ENCODE assay signal across 11 cellular contexts in genomic region chr1:116777831-116778830, GRCh38. TPM values are rescaled to one million over a fixed set of nuclear protein-coding genes. Genes with fewer than 3 reads are reported as not detected.
DNase-seq lines count a peak whose midpoint lies in the region; ATAC-seq and TF ChIP-seq lines count a peak whose summit lies in the region.
"Had no signal": no experiment of that assay in that cellular context is flagged by ENCODE, and none has a peak within 500 bp of the region (broad histone marks: within the 10 kb centered on the region; RNA-seq: fewer than 3 reads in every experiment).

No MANE protein-coding gene starts in this region.

- H3K27me3 Mint-ChIP-seq in natural killer cell (ENCODE audit: low read depth in 2 of 2) = no peaks in the 10 kb centered on the region
- H3K27me3 Mint-ChIP-seq: stimulated activated naive B cell treated with anti-CD40 and anti-IgM and Interleukin-4, amounts not matched to agents 10 μg/mL and 1 μg/mL and 100 μg/mL, for 72 hours had no signal

- DNase-seq in GM03348 (ENCODE audit: low spot score) (peak; percentile 72), HT-29 (ENCODE audit: low spot score) (peak; percentile 5), amniotic epithelial cell (ENCODE audit: low read depth) (peak; percentile 2), natural killer cell (no peak), NCI-H128 (lab: John Stamatoyannopoulos, UW; ENCODE audit: unreplicated experiment) (no peak), cerebellar cortex (ENCODE audit: low spot score) (no peak), Karpas-422 (no peak)
- DNase-seq: activated CD8-positive, alpha-beta memory T cell treated with anti-CD3 and anti-CD28 coated beads, Interleukin-2, amount 50 U/mL, for 4 hours; stimulated activated naive B cell treated with anti-CD40 and anti-IgM and Interleukin-4, amounts not matched to agents 10 μg/mL and 1 μg/mL and 100 μg/mL, for 72 hours had no signal

- no peak overlapping the region for H3K9ac ChIP-seq in Karpas-422 (ENCODE audit: low read length)

- intact Hi-C loops in natural killer cell (cut with micrococcal nuclease) = no loop called here

- H3K36me3 Mint-ChIP-seq in natural killer cell = peaks cover 31% of the 10 kb centered on the region
- H3K36me3 Mint-ChIP-seq: stimulated activated naive B cell treated with anti-CD40 and anti-IgM and Interleukin-4, amounts not matched to agents 10 μg/mL and 1 μg/mL and 100 μg/mL, for 72 hours had no signal

- no peak overlapping the region for H2AFZ ChIP-seq in Karpas-422 (ENCODE audit: low read length)

- H3K4me1 Mint-ChIP-seq in natural killer cell = peaks cover 27 to 37% of the 10 kb centered on the region in 2 donors

- H3K9me3 ChIP-seq in Karpas-422 (ENCODE audit: low read length) = no peaks in the 10 kb centered on the region

- no peaks in the 10 kb centered on the region for H3K9me2 ChIP-seq in Karpas-422 (replicated peaks; ENCODE audit: insufficient read depth, low read length)

- peak; percentile 38 to 59 (median 56) for ATAC-seq in natural killer cell
- no peak for ATAC-seq in HG03097 (IDR thresholded peaks at IDR 0.05; ENCODE audit: low FRiP score, unreplicated experiment)

- no peaks in the 10 kb centered on the region for H3K4me1 ChIP-seq in Karpas-422 (ENCODE audit: low read length)

- peak overlapping the region; percentile 63 to 64 for H3K27ac Mint-ChIP-seq in natural killer cell
- H3K27ac Mint-ChIP-seq: stimulated activated naive B cell treated with anti-CD40 and anti-IgM and Interleukin-4, amounts not matched to agents 10 μg/mL and 1 μg/mL and 100 μg/mL, for 72 hours had no signal

- no peak overlapping the region for H3K4me2 ChIP-seq in Karpas-422 (ENCODE audit: low read depth, low read length, poor library complexity, severe bottlenecking)

- H3K4me3 Mint-ChIP-seq in natural killer cell = peak overlapping the region; percentile 36
- H3K4me3 Mint-ChIP-seq: stimulated activated naive B cell treated with anti-CD40 and anti-IgM and Interleukin-4, amounts not matched to agents 10 μg/mL and 1 μg/mL and 100 μg/mL, for 72 hours had no signal

- H3K27ac ChIP-seq in Karpas-422 (ENCODE audit: low read length) = no peak overlapping the region

- no peak for TF ChIP-seq CTCF in natural killer cell (IDR thresholded peaks at IDR 0.05)

- H3K27me3 ChIP-seq in Karpas-422 (ENCODE audit: low read length) = no peaks in the 10 kb centered on the region

- no peaks in the 10 kb centered on the region for H4K20me1 ChIP-seq in Karpas-422 (ENCODE audit: insufficient read depth, low read depth, low read length)

- no peak overlapping the region for H3K4me3 ChIP-seq in Karpas-422 (ENCODE audit: low read length)

- no peaks in the 10 kb centered on the region for H3K9me3 Mint-ChIP-seq in natural killer cell

- H3K36me3 ChIP-seq in Karpas-422 (ENCODE audit: insufficient read depth, low read length) = no peaks in the 10 kb centered on the region

- no peaks in the 10 kb centered on the region for H3K79me2 ChIP-seq in Karpas-422 (ENCODE audit: low read length)

RNA-seq across cellular contexts. Expression of gene CD2, which starts 23.9 kb away (rescaled TPM):
- not detected in 2 replicates for total RNA-seq in HT-29 (2014; rRNA removed; shearing (Covaris generic))
- 10 to 100 TPM; 30.4 to 93.4 (median 60.8) TPM for total RNA-seq in natural killer cell
- not detected in 2 replicates for total RNA-seq in Karpas-422 (2014; rRNA removed; shearing (Covaris generic); ENCODE audit: low replicate concordance)
- total RNA-seq: glomerular endothelial cell had no signal

Comparison
In these comparisons a context has a peak if more than half of its experiments do, and no peak if none do; other contexts are left out.
1. DNase-seq: peak in GM03348 (single experiment), HT-29 (single experiment) and amniotic epithelial cell (single experiment); none in natural killer cell (single experiment), NCI-H128 (single experiment), cerebellar cortex (single experiment) and Karpas-422 (single experiment).
2. RNA of gene CD2, which starts 23.9 kb away (total RNA-seq): 30.4 to 93.4 TPM in natural killer cell; not detected in HT-29 and not detected in Karpas-422; every median in the first group is over 10 times any median in the second.